8 cellular contexts compared by ENCODE assay signal in the genomic region with DNA sequence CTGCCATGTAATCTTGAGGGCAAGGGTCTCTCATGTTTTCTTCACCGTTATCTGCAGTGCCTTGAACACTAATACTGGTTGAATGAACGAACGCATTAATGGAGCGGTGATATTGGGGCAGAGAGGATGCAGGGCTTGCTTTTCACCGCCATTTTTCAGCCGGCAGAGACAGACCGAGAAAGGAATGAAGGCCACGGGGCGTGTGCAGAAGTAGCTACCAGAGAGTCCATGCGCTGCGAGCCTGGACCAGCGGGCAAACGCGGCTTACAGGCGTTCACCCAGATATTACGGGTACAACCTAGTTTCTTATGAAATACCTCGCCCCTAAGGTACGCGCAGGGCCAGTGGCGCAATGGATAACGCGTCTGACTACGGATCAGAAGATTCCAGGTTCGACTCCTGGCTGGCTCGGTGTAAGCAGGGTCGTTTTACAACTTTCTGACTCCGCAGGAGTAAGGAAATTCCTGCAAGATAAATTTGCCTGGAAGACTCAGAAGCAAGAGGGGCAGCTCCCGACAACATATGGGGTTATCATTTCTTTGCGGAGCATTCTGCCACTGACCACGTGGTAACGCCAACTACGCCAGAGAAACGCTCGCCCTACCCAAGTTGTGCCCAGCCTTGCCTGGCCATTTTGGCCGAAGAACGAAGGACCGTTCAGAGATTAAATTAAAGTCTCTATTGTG. TPM values are rescaled to one million over a fixed set of nuclear protein-coding genes. Genes with fewer than 3 reads are reported as not detected.
DNase-seq lines count a peak whose midpoint lies in the region; ATAC-seq and TF ChIP-seq lines count a peak whose summit lies in the region.

No MANE protein-coding gene starts in this region.

- peak overlapping the region; percentile 93 for H3K4me3 ChIP-seq in GM12865 (ENCODE audit: low read depth, low read length)
- H3K4me3 ChIP-seq in prostate gland: peak overlapping the region; percentile 68 to 72

- no peaks in the 10 kb centered on the region for H3K9me3 ChIP-seq in prostate gland

- ATAC-seq in HG02840 (IDR thresholded peaks at IDR 0.05; ENCODE audit: low FRiP score, unreplicated experiment) (peak; percentile 40), left ventricle myocardium superior (peak; percentile 82)

- no peak for TF ChIP-seq POLR2A in prostate gland (IDR thresholded peaks at IDR 0.05)

- intact Hi-C loops in left ventricle myocardium superior (cut with micrococcal nuclease): no loop called here
- intact Hi-C loops in prostate gland (cut with DNase I): loop anchor here (5.0 kb wide), 1 partner anchor 65 kb away; no protein-coding TSS in a partner anchor

- no peaks in the 10 kb centered on the region for H3K4me1 ChIP-seq in prostate gland (replicated peaks)

- under 1% methylated on average over 37 of the region's 37 CpGs for WGBS in prostate gland

- H3K27me3 ChIP-seq in prostate gland (replicated peaks; ENCODE audit: insufficient read depth): no peaks in the 10 kb centered on the region

- no peaks in the 10 kb centered on the region for H3K36me3 ChIP-seq in prostate gland

- H3K27ac ChIP-seq in prostate gland: peak overlapping the region; percentile 90 to 91

- DNase-seq in GM12865 (ENCODE audit: low read depth): peak; percentile 97
- peak; percentile 67 for DNase-seq in NCI-H1436 treated with DMSO at 0.1 percent for 48 hours (lab: John Stamatoyannopoulos, UW)
- DNase-seq in T follicular helper cell (ENCODE audit: low read depth): peak; percentile 83
- DNase-seq in amniotic epithelial cell (ENCODE audit: low read depth): peak; percentile 96
- DNase-seq in left ventricle myocardium superior: peak; percentile 89
- peak; percentile 92 for DNase-seq in prostate gland (ENCODE audit: low spot score)
- peak; percentile 97 for DNase-seq in ureter (ENCODE audit: low spot score)

- no peak for TF ChIP-seq CTCF in GM12865 (IDR thresholded peaks at IDR 0.05; ENCODE audit: insufficient read depth, low read depth, low read length, missing control alignments)
- TF ChIP-seq CTCF in prostate gland (IDR thresholded peaks at IDR 0.05): no peak

RNA-seq across cellular contexts. Expression of a gene that starts 0.9 kb away (rescaled TPM):
- total RNA-seq in left ventricle myocardium superior (25.3 TPM), prostate gland (10 to 100 TPM; 53.5 to 83.0 TPM), ureter (75.3 TPM)

RNA-seq across cellular contexts. Expression of a gene that starts 37.2 kb away (rescaled TPM):
- not detected for total RNA-seq in left ventricle myocardium superior
- total RNA-seq in prostate gland: under 1 TPM in 1 of 2 donors, not detected in 1; 0.23 TPM
- total RNA-seq in ureter: not detected

RNA-seq across cellular contexts. Expression of a gene that starts 59.5 kb away (rescaled TPM):
- total RNA-seq in left ventricle myocardium superior: 9.0 TPM
- total RNA-seq in prostate gland: 10 to 100 TPM; 15.7 to 19.7 TPM
- total RNA-seq in ureter: 17.0 TPM

Comparison
In these comparisons a context has a peak if more than half of its experiments do, and no peak if none do; other contexts are left out.
1. Peak in every context shown above with its lines: DNase-seq, ATAC-seq, H3K4me3 ChIP-seq and H3K27ac ChIP-seq.